In the genomic region with DNA sequence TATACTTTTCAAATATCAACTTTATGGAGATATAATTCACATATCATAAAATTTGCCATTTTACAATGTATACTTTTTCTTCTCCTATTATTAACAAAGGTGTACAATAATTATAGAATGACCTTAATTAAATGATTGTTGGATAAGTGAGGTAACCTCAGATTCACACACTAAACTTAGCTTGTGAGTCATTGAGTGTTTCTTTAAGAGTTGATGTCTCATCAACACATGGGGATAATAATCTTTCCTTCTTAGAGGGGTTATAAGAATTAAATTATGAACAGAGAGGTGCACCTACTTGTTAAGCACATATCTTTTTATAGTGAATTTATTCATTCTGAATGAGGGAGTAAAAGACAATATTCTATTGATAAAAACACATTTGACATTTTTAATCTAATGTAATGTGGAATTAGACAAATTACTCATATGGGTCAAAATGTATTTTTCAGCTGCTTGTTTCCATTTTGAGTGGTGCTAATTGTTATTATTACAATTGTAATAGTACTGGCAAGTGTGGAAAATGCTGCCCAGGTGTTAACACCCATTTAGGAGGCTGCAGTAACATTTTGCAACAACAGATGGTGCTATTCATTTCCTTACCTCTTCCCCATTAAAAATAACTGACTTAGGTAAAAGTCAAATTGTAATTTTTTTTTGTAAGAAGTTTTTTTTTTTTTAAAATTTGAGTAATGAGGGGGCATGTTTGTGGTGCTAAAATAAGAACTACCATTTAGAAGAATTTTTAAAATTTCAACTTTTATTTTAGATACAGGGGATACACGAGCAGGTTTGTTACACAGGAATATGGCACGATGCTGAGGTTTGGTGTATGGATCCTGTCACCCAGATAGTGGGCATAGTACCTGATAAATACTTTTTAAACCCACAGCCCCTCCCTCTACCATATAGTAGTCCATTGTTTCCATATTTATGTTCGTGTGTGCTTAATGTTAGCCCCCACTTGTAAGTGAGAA, we compare ENCODE assay signal across 8 cellular contexts. TPM values are rescaled to one million over a fixed set of nuclear protein-coding genes. Genes with fewer than 3 reads are reported as not detected.
DNase-seq lines count a peak whose midpoint lies in the region; ATAC-seq and TF ChIP-seq lines count a peak whose summit lies in the region.

No MANE protein-coding gene starts in this region.

- H3K36me3 ChIP-seq in Peyer's patch (no peaks in the 10 kb centered on the region), uterus (no peaks in the 10 kb centered on the region)

- H3K9me3 ChIP-seq in Peyer's patch = no peaks in the 10 kb centered on the region
- H3K9me3 ChIP-seq in uterus = no peaks in the 10 kb centered on the region

- H3K4me1 ChIP-seq in Peyer's patch = no peaks in the 10 kb centered on the region
- H3K4me1 ChIP-seq in uterus = no peaks in the 10 kb centered on the region

- no peak overlapping the region for H3K27ac ChIP-seq in Peyer's patch
- H3K27ac ChIP-seq in uterus = no peak overlapping the region

- H3K4me1 Mint-ChIP-seq in HFFc6 (ENCODE audit: low read depth) = no peaks in the 10 kb centered on the region

- intact Hi-C loops in uterus (cut with DNase I; ENCODE audit: low total_unique reads) = no loop called here

- DNase-seq in DMS153 treated with DMSO at 0.1 percent for 48 hours (lab: John Stamatoyannopoulos, UW; ENCODE audit: unreplicated experiment) = peak; percentile 35
- no peak for DNase-seq in DMS153 (lab: John Stamatoyannopoulos, UW)
- no peak for DNase-seq in HFFc6
- DNase-seq in Peyer's patch = no peak
- DNase-seq in glomerular visceral epithelial cell (ENCODE audit: extremely low spot score) = peak; percentile 27
- DNase-seq in uterus = no peak

- no peaks in the 10 kb centered on the region for H3K36me3 Mint-ChIP-seq in HFFc6 (ENCODE audit: low read depth)

- ATAC-seq in GM21381 (IDR thresholded peaks at IDR 0.05; ENCODE audit: unreplicated experiment) (no peak), GM21360 (IDR thresholded peaks at IDR 0.05; ENCODE audit: unreplicated experiment) (no peak)

- TF ChIP-seq POLR2A in Peyer's patch (IDR thresholded peaks at IDR 0.05) = no peak
- TF ChIP-seq POLR2A in uterus (IDR thresholded peaks at IDR 0.05) = no peak

- H3K4me3 Mint-ChIP-seq in HFFc6 = no peak overlapping the region

- H3K4me3 ChIP-seq in Peyer's patch = no peak overlapping the region
- H3K4me3 ChIP-seq in uterus = no peak overlapping the region

- no peaks in the 10 kb centered on the region for H3K27me3 ChIP-seq in Peyer's patch
- H3K27me3 ChIP-seq in uterus = no peaks in the 10 kb centered on the region

- TF ChIP-seq CTCF in HFFc6 (IDR thresholded peaks at IDR 0.05) = peak; percentile 81
- peak in 5 of 6 experiments; percentile 42 to 82 (median 72) for TF ChIP-seq CTCF in Peyer's patch (IDR thresholded peaks at IDR 0.05)
- peak in 1 of 4 experiments; percentile 18 for TF ChIP-seq CTCF in uterus (IDR thresholded peaks at IDR 0.05)

- H3K27ac Mint-ChIP-seq in HFFc6 = no peak overlapping the region

- no peaks in the 10 kb centered on the region for H3K9me3 Mint-ChIP-seq in HFFc6

- peaks cover 4% of the 10 kb centered on the region for H3K27me3 Mint-ChIP-seq in HFFc6 (ENCODE audit: insufficient read depth)

RNA-seq across cellular contexts. Expression of gene DYNAP, which starts 32.1 kb away (rescaled TPM):
- total RNA-seq in HFFc6 (2021; fragmentation: NEBNext Ultra II Directional; extraction: Animal tissue kit (Norgen Biotek cat#: 25700)) = not detected
- total RNA-seq in Peyer's patch (not detected), uterus (not detected)

Comparison
In these comparisons a context has a peak if more than half of its experiments do, and no peak if none do; other contexts are left out.
1. DNase-seq: peak in DMS153 treated with DMSO at 0.1 percent for 48 hours (single experiment) and glomerular visceral epithelial cell (single experiment); none in DMS153 (single experiment), HFFc6 (single experiment), Peyer's patch (0 of 3) and uterus (0 of 2).